11 cellular contexts compared by ENCODE assay signal in the genomic region with DNA sequence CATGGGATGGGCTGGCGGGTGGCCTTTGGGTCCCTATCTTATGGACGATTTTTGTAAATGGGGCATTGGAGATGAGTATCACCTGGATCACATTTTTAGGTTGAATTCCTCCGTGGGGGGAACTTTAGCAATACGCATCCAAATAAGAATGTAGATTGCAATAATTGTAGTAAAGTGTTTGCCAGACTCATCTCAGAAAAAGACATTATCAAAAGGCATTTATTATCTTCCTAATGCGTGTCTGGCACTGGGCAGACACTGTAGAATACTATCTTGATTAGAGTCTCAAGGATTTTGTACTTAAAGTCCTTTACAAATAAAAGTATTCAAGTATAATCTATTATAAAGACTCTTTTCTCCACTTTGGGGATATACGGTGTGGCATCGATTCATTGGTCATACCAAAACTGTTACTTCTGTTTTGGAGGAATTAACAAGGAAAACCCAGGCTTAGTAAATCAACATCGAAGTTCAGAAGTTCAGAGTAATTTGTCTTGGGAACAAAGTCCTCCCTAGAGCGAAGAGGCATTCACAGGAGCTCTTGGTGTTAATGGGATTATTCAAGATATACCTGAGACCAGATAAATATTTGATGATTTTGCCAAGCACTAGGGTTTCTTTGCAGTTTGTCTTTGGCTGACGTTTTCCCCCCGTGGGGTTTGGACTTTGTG. TPM values are rescaled to one million over a fixed set of nuclear protein-coding genes. Genes with fewer than 3 reads are reported as not detected.
DNase-seq lines count a peak whose midpoint lies in the region; ATAC-seq, FAIRE-seq and TF ChIP-seq lines count a peak whose summit lies in the region.
"Had no signal": no experiment of that assay in that cellular context is flagged by ENCODE, and none has a peak within 500 bp of the region (broad histone marks: within the 10 kb centered on the region; RNA-seq: fewer than 3 reads in every experiment).

No MANE protein-coding gene starts in this region.

- peaks cover 4% of the 10 kb centered on the region; the same call in 1 of the 2 replicates for H3K23me2 ChIP-seq in H1 (ENCODE audit: low read depth, low read length)

- no peak for ATAC-seq in HG02588 (IDR thresholded peaks at IDR 0.05; ENCODE audit: unreplicated experiment)
- ATAC-seq in GM21723 (IDR thresholded peaks at IDR 0.05; ENCODE audit: unreplicated experiment), result no peak

- H3K4me2 ChIP-seq in KMS-11 (peak overlapping the region; percentile 81), H1 (ENCODE audit: insufficient read depth in 1 of 2, low read depth in 2 of 2, low read length in 2 of 2) (peak overlapping the region; percentile 85 to 91)

- H4K20me1 ChIP-seq in KMS-11 (ENCODE audit: insufficient read depth) (no peaks in the 10 kb centered on the region), H1 (replicated peaks in 1 of 2; ENCODE audit: control insufficient read depth in 1 of 2, insufficient read depth in 2 of 2, low read length in 2 of 2) (no peaks in the 10 kb centered on the region)

- no peak overlapping the region for H4K8ac ChIP-seq in H1 (ENCODE audit: extremely low read depth, insufficient read depth, low read length)

- H3K4me3 Mint-ChIP-seq in nephron, result peak overlapping the region; percentile 86 to 93 (median 91)

- intact Hi-C loops in posterior cingulate gyrus (cut with DNase I), result loop anchor here (2.0 kb wide), 2 partner anchors 56 to 216 kb away; no protein-coding TSS in a partner anchor

- H2AFZ ChIP-seq in KMS-11 (ENCODE audit: low read depth), result peak overlapping the region; percentile 68; the same call in 1 of the 2 replicates
- no peak overlapping the region for H2AFZ ChIP-seq in H1 (ENCODE audit: low read length)

- H3K14ac ChIP-seq in H1 (ENCODE audit: insufficient read length), result no peak overlapping the region

- H3K79me1 ChIP-seq in H1 (ENCODE audit: low read depth, low read length), result no peaks in the 10 kb centered on the region

- peak overlapping the region; percentile 61 for H3K4me3 ChIP-seq in AG10803 (ENCODE audit: low read length)
- H3K4me3 ChIP-seq in KMS-11 (IDR thresholded peaks at IDR 0.05; ENCODE audit: insufficient read depth, low read depth, low read length), result peak overlapping the region; percentile 71
- peak overlapping the region in 3 of 4 experiments; percentile 27 to 57 (median 45); a peak in 6 of 8 replicates for H3K4me3 ChIP-seq in H1 (ENCODE audit: extremely low read depth in 1 of 4, insufficient read depth in 2 of 4, low read depth in 3 of 4, low read length in 4 of 4)

- no peak overlapping the region for H2BK12ac ChIP-seq in H1 (ENCODE audit: low read depth, low read length)

- no peak overlapping the region for H4K91ac ChIP-seq in H1 (replicated peaks; ENCODE audit: insufficient read length, low read length)

- no peaks in the 10 kb centered on the region for H3K36me3 ChIP-seq in KMS-11 (ENCODE audit: insufficient read depth)
- H3K36me3 ChIP-seq in H1 (ENCODE audit: control insufficient read depth in 2 of 4, insufficient read depth in 4 of 4, low read length in 3 of 4), result no peaks in the 10 kb centered on the region

- peaks cover 77% of the 10 kb centered on the region for H3K4me1 Mint-ChIP-seq in nephron

- H3K27ac Mint-ChIP-seq in nephron, result peak overlapping the region; percentile 81 to 97 (median 92)

- no peaks in the 10 kb centered on the region for H3K9me3 Mint-ChIP-seq in nephron

- no peak overlapping the region for H4K5ac ChIP-seq in H1 (ENCODE audit: insufficient read length, low read depth, low read length)

- TF ChIP-seq POLR2A in H1 (IDR thresholded peaks at IDR 0.05; ENCODE audit: control extremely low read depth in 1 of 2, low read depth in 2 of 2, low read length in 2 of 2), result no peak

- no peak overlapping the region for H3K23ac ChIP-seq in H1 (ENCODE audit: insufficient read length)

- H3K27ac ChIP-seq in KMS-11 (no peak overlapping the region), H1 (ENCODE audit: low read depth, low read length) (no peak overlapping the region)

- DNase-seq in AG10803 (ENCODE audit: low read depth), result no peak
- no peak for DNase-seq in H1 (ENCODE audit: low read depth in 1 of 2, low spot score in 2 of 2)
- no peak for DNase-seq in posterior cingulate gyrus
- DNase-seq in stimulated activated CD4-positive, alpha-beta T cell treated with anti-CD3 and anti-CD28 coated beads, Interleukin-1b, Interleukin-23, amount 100 ng/mL, for 48 hours, result no peak

- peaks cover 55% of the 10 kb centered on the region for H3K27me3 Mint-ChIP-seq in nephron (ENCODE audit: low read depth)

- H3K4ac ChIP-seq in H1 (replicated peaks; ENCODE audit: insufficient read length, low read depth, low read length), result no peak overlapping the region

- no peak for TF ChIP-seq RAD21 in H1 (IDR thresholded peaks at IDR 0.05 in 1 of 2, conservative IDR thresholded peaks at IDR 0.05 in 1 of 2; ENCODE audit: low read depth in 2 of 2, low read length in 2 of 2)

- no peak overlapping the region for H3K18ac ChIP-seq in H1 (ENCODE audit: extremely low read depth, low read length)

- H3K27me3 ChIP-seq in KMS-11 (ENCODE audit: insufficient read depth, low read depth), result no peaks in the 10 kb centered on the region; the same call in 1 of the 2 replicates
- peaks cover 9 to 31% (median 19%) of the 10 kb centered on the region in 4 experiments for H3K27me3 ChIP-seq in H1 (replicated peaks in 1 of 4; ENCODE audit: control insufficient read depth in 3 of 4, extremely low read depth in 1 of 4, insufficient read depth in 3 of 4, low read length in 3 of 4)

- H3K56ac ChIP-seq in H1 (replicated peaks; ENCODE audit: insufficient read length, low read depth, low read length), result no peak overlapping the region

- H3K36me3 Mint-ChIP-seq in nephron (ENCODE audit: low read depth), result peaks cover 3% of the 10 kb centered on the region

- H2BK120ac ChIP-seq in H1 (replicated peaks; ENCODE audit: low read depth, low read length), result no peak overlapping the region

- POLR2A ChIA-PET in H1 (lab: Charles Lee; ENCODE audit: partially characterized antibody), result interaction anchor here (1.3 kb wide), 1 partner anchor 9 kb away, joined by 5 read pairs; no protein-coding TSS in a partner anchor

- no peak overlapping the region for H2BK5ac ChIP-seq in H1 (ENCODE audit: low read depth, low read length)

- no peak overlapping the region for H2BK15ac ChIP-seq in H1 (ENCODE audit: low read length)

- CTCF ChIA-PET in H1 (lab: Charles Lee; ENCODE audit: partially characterized antibody), result interaction anchor here (0.7 to 1.9 kb wide), 20 partner anchors 12 to 504 kb away, joined by 3 to 14 read pairs (median 4); no protein-coding TSS in a partner anchor

- H3K9me3 ChIP-seq in H1 (ENCODE audit: insufficient read depth in 2 of 2, low read depth in 1 of 2, low read length in 1 of 2), result no peaks in the 10 kb centered on the region

- peaks cover 16% of the 10 kb centered on the region for H3K4me1 ChIP-seq in KMS-11 (ENCODE audit: low read depth, poor library complexity, severe bottlenecking)
- H3K4me1 ChIP-seq in H1 (replicated peaks in 1 of 4; ENCODE audit: control insufficient read depth in 3 of 4, insufficient read depth in 4 of 4, low read length in 3 of 4), result peaks cover 9 to 35% (median 19%) of the 10 kb centered on the region in 4 experiments

- no peak overlapping the region for H2BK20ac ChIP-seq in H1 (ENCODE audit: low read length)

- H3K9ac ChIP-seq in KMS-11 (no peak overlapping the region), H1 (replicated peaks in 1 of 4; ENCODE audit: extremely low read depth in 1 of 4, low read depth in 3 of 4, low read length in 3 of 4) (no peak overlapping the region)

- TF ChIP-seq EP300 in H1 (IDR thresholded peaks at IDR 0.05; ENCODE audit: borderline replicate concordance in 1 of 2, low read depth in 2 of 2, low read length in 2 of 2), result no peak

- TF ChIP-seq CTCF in AG10803 (conservative IDR thresholded peaks at IDR 0.05; ENCODE audit: low read length) (no peak), KMS-11 (conservative IDR thresholded peaks at IDR 0.05; ENCODE audit: low read depth, low read length) (no peak), H1 (IDR thresholded peaks at IDR 0.05; ENCODE audit: control extremely low read depth in 1 of 3, insufficient read depth in 1 of 3, low read depth in 1 of 3, low read length in 3 of 3) (no peak), nephron (IDR thresholded peaks at IDR 0.05; ENCODE audit: unreplicated experiment in 3 of 3) (no peak)

- no peak overlapping the region for H2AK5ac ChIP-seq in H1 (ENCODE audit: low read depth, low read length)

- 44% methylated on average over 11 of the region's 11 CpGs; no CpG with 5 or more reads in 1 of the 2 experiments for WGBS in H1 (ENCODE audit: extremely low coverage in 1 of 2, insufficient coverage in 1 of 2, insufficient read length in 1 of 2, insufficient replicate concordance in 2 of 2, low coverage in 1 of 2, low lambda C conversion rate in 2 of 2, missing lambda C conversion rate in 1 of 2), 2 experiments

- FAIRE-seq in H1 (lab: Jason Lieb, UNC), result peak; percentile 42
- FAIRE-seq: G401.6 had no signal

- H3K79me2 ChIP-seq in KMS-11 (ENCODE audit: insufficient read depth, low read depth) (no peaks in the 10 kb centered on the region), H1 (ENCODE audit: control insufficient read depth in 1 of 2, insufficient read depth in 2 of 2, low read length in 2 of 2) (no peaks in the 10 kb centered on the region)

TF ChIP-seq in H1, 55 proteins besides CTCF, POLR2A, EP300 and RAD21 (continues in another document):
- TF ChIP-seq EZH2 (IDR thresholded peaks at IDR 0.05; ENCODE audit: low read depth, low read length, severe bottlenecking) (no peak), SIX5 (IDR thresholded peaks at IDR 0.05; ENCODE audit: low read depth, low read length) (no peak), POLR2AphosphoS5 (IDR thresholded peaks at IDR 0.05; ENCODE audit: low read depth, low read length) (no peak), HDAC6 (IDR thresholded peaks at IDR 0.05; ENCODE audit: low read depth, low read length) (no peak), CBX8 (IDR thresholded peaks at IDR 0.05; ENCODE audit: borderline replicate concordance, low read depth, low read length) (no peak), SIN3A (conservative IDR thresholded peaks at IDR 0.05 in 1 of 2, IDR thresholded peaks at IDR 0.05 in 1 of 2; ENCODE audit: low read depth in 1 of 2, low read length in 2 of 2) (no peak), SIRT6 (IDR thresholded peaks at IDR 0.05; ENCODE audit: low read length) (no peak), SP4 (IDR thresholded peaks at IDR 0.05; ENCODE audit: low read length) (no peak), TAF7 (optimal IDR thresholded peaks at IDR 0.05; ENCODE audit: borderline replicate concordance, low read depth, low read length) (no peak), YY1 (IDR thresholded peaks at IDR 0.05; ENCODE audit: low read depth, low read length) (no peak)

RNA-seq across cellular contexts. Expression of gene ACKR3, which starts 0.6 kb away (rescaled TPM):
- 0.73 and 1.4 TPM in 2 replicates for total RNA-seq in H1 (2021; fragmentation: NEBNext Ultra II Directional; extraction: Animal tissue kit (Norgen Biotek cat#: 25700))
- 22.3 and 24.4 TPM in 2 replicates for polyA plus RNA-seq in H1 (2011; rRNA removed)
- polyA plus RNA-seq in H1 (2011; cell fraction: cytosol; rRNA removed), result 13.8 TPM
- polyA plus RNA-seq in H1 (2011; cell fraction: nucleus; rRNA removed), result 20.1 TPM
- polyA plus RNA-seq in H1 (2012, experiment 1 of 2), result 2.5 to 3.7 TPM (median 2.9 TPM) in 4 replicates
- 3.0 TPM for polyA plus RNA-seq in H1 (2012, experiment 2 of 2)
- 1.8 TPM for polyA plus RNA-seq in H1 (2013, experiment 1 of 2)
- polyA plus RNA-seq in H1 (2013, experiment 2 of 2), result 1.9 TPM
- polyA minus RNA-seq in H1 (2011; rRNA and poly(A)+ RNA removed), result 16.7 and 31.3 TPM in 2 replicates
- 3.8 TPM for polyA minus RNA-seq in H1 (2011; cell fraction: cytosol; rRNA and poly(A)+ RNA removed)
- polyA minus RNA-seq in H1 (2011; cell fraction: nucleus; rRNA and poly(A)+ RNA removed), result 3.8 TPM
- total RNA-seq: IMR-90, SK-MEL-5 had no signal
- polyA plus RNA-seq: IMR-90 had no signal
